ENCODE assay signal across 8 cellular contexts in genomic region chr11:83158474-83158786, GRCh38. TPM values are rescaled to one million over a fixed set of nuclear protein-coding genes. Genes with fewer than 3 reads are reported as not detected.
DNase-seq lines count a peak whose midpoint lies in the region; ATAC-seq and TF ChIP-seq lines count a peak whose summit lies in the region.

No MANE protein-coding gene starts in this region.

- H3K27ac Mint-ChIP-seq in effector memory CD8-positive, alpha-beta T cell = peak overlapping the region; percentile 99 to 100

- H3K9ac ChIP-seq in neural cell (ENCODE audit: low read length) = peak overlapping the region; percentile 99

- H3K4me3 Mint-ChIP-seq in effector memory CD8-positive, alpha-beta T cell = peak overlapping the region; percentile 96 to 100

- no peak for DNase-seq in BE2C
- DNase-seq in NB4 (ENCODE audit: low read depth) = no peak
- no peak for DNase-seq in effector memory CD8-positive, alpha-beta T cell
- DNase-seq in DMS153 treated with DMSO at 0.1 percent for 48 hours (lab: John Stamatoyannopoulos, UW; ENCODE audit: unreplicated experiment) = no peak
- DNase-seq in NCI-H1694 treated with DMSO at 0.1 percent for 48 hours (lab: John Stamatoyannopoulos, UW) = no peak
- DNase-seq in D341Med (ENCODE audit: low spot score) = no peak
- DNase-seq in activated CD8-positive, alpha-beta memory T cell treated with anti-CD3 and anti-CD28 coated beads, Interleukin-2, amount 50 U/mL, for 48 hours = no peak

- no peaks in the 10 kb centered on the region for H3K27me3 Mint-ChIP-seq in effector memory CD8-positive, alpha-beta T cell

- no peak for TF ChIP-seq RAD21 in neural cell (conservative IDR thresholded peaks at IDR 0.05)

- H3K27ac ChIP-seq in neural cell (ENCODE audit: low read length) = peak overlapping the region; percentile 99

- no peaks in the 10 kb centered on the region for H3K4me1 ChIP-seq in BE2C

- no peaks in the 10 kb centered on the region for H3F3A ChIP-seq in neural cell (ENCODE audit: insufficient read depth, low read length, poor library complexity, severe bottlenecking)

- ATAC-seq in effector memory CD8-positive, alpha-beta T cell (replicated peaks) = no peak

- H3K9me3 ChIP-seq in BE2C (no peaks in the 10 kb centered on the region), neural cell (ENCODE audit: low read length) (no peaks in the 10 kb centered on the region)

- H3K4me2 ChIP-seq in neural cell (ENCODE audit: low read length) = peak overlapping the region; percentile 69

- H3K27me3 ChIP-seq in BE2C (no peaks in the 10 kb centered on the region), neural cell (ENCODE audit: insufficient read depth, low read depth, low read length) (no peaks in the 10 kb centered on the region)

- peaks cover 22 to 41% of the 10 kb centered on the region in 2 donors for H3K4me1 Mint-ChIP-seq in effector memory CD8-positive, alpha-beta T cell (ENCODE audit: low read depth in 2 of 2)

- TF ChIP-seq EP300 in neural cell (conservative IDR thresholded peaks at IDR 0.05; ENCODE audit: poor library complexity, severe bottlenecking) = no peak

- H3K9me3 Mint-ChIP-seq in effector memory CD8-positive, alpha-beta T cell = no peaks in the 10 kb centered on the region

- peaks cover 62% of the 10 kb centered on the region for H3K79me2 ChIP-seq in neural cell (replicated peaks; ENCODE audit: insufficient read depth, low read length)

- H3K36me3 Mint-ChIP-seq in effector memory CD8-positive, alpha-beta T cell (ENCODE audit: insufficient read depth) = peaks cover 72% of the 10 kb centered on the region

- H3K36me3 ChIP-seq in BE2C (peaks cover 45% of the 10 kb centered on the region), neural cell (ENCODE audit: insufficient read depth, low read length) (no peaks in the 10 kb centered on the region)

- peaks cover 10% of the 10 kb centered on the region for H4K20me1 ChIP-seq in neural cell (ENCODE audit: insufficient read depth)

- TF ChIP-seq CTCF in BE2C (IDR thresholded peaks at IDR 0.05; ENCODE audit: low read depth, low read length) (no peak), NB4 (IDR thresholded peaks at IDR 0.05; ENCODE audit: low read depth, low read length) (no peak), neural cell (IDR thresholded peaks at IDR 0.05; ENCODE audit: poor library complexity, severe bottlenecking) (no peak)

- no peak for TF ChIP-seq POLR2A in NB4 (IDR thresholded peaks at IDR 0.05; ENCODE audit: extremely low read depth, insufficient read length)

- no peaks in the 10 kb centered on the region for H3K9me2 ChIP-seq in neural cell (ENCODE audit: insufficient read depth, low read length)

- H3K4me3 ChIP-seq in BE2C (ENCODE audit: low read depth, low read length) = peak overlapping the region; percentile 88
- H3K4me3 ChIP-seq in NB4 (ENCODE audit: low read depth, low read length) = peak overlapping the region; percentile 95
- H3K4me3 ChIP-seq in neural cell (ENCODE audit: low read length) = peak overlapping the region; percentile 92

- no peak overlapping the region for H2AFZ ChIP-seq in neural cell (ENCODE audit: low read depth, low read length)

TF ChIP-seq in neural cell, 6 proteins besides CTCF, POLR2A, EP300 and RAD21:
- no peak for TF ChIP-seq POLR2AphosphoS5 (IDR thresholded peaks at IDR 0.05)
- no peak for TF ChIP-seq REST (IDR thresholded peaks at IDR 0.05; ENCODE audit: borderline replicate concordance)
- TF ChIP-seq TAF1 (IDR thresholded peaks at IDR 0.05; ENCODE audit: low read depth) = no peak
- TF ChIP-seq SMC3 (conservative IDR thresholded peaks at IDR 0.05; ENCODE audit: poor library complexity) = no peak
- TF ChIP-seq EZH2 (IDR thresholded peaks at IDR 0.05; ENCODE audit: borderline replicate concordance, insufficient read depth, low read length, poor library complexity, severe bottlenecking) = no peak

RNA-seq across cellular contexts. Expression of gene PCF11, which starts 1.5 kb away (rescaled TPM):
- polyA plus RNA-seq in BE2C (2012; ENCODE audit: insufficient read depth, insufficient read length, low read depth) = 78.5 TPM
- polyA plus RNA-seq in neural cell = 81.7 and 82.4 TPM in 2 replicates
- 141 and 171 TPM in 2 replicates for polyA minus RNA-seq in neural cell

RNA-seq across cellular contexts. Expression of gene ANKRD42, which starts 35.1 kb away (rescaled TPM):
- 2.2 TPM for polyA plus RNA-seq in BE2C (2012; ENCODE audit: insufficient read depth, insufficient read length, low read depth)
- 11.5 and 16.1 TPM in 2 replicates for polyA plus RNA-seq in neural cell
- 20.8 and 22.4 TPM in 2 replicates for polyA minus RNA-seq in neural cell
